In the genomic region with DNA sequence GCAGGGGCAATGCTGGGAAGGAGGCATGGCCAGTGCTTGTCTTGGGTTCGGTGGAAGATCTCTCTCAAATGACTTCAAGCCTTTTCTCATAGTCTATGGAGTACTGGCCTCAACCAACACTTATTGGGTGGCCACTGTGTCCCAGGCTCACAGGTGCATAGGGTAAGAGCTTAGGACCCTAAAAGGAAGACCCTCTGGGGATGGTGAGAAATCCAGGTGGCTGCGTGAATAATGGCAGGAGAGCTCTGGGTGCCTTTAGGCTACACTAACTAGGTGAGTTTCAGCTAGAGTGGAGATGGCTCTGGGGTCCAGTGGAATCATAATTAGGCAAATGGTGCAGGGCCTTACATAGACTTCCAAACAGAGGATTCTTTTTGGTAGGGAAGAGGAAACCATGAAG, we compare ENCODE assay signal across 28 cellular contexts.
"Had no signal": no experiment of that assay in that cellular context is flagged by ENCODE, and none has a peak within 500 bp of the region (broad histone marks: within the 10 kb centered on the region; RNA-seq: fewer than 3 reads in every experiment).

No MANE protein-coding gene starts in this region.

- H3K4me3 Mint-ChIP-seq: activated CD4-positive, alpha-beta memory T cell treated with anti-CD3 and anti-CD28 coated beads, Interleukin-2, amount 10 ng/mL, durations not matched to agents 7 days and 5 days; activated CD4-positive, alpha-beta T cell treated with anti-CD3 and anti-CD28 coated beads, Interleukin-2, amount 10 ng/mL, durations not matched to agents 7 days and 5 days; activated T-cell treated with anti-CD3 and anti-CD28 coated beads, Interleukin-2, amount 50 U/mL, for 4 hours; activated T-helper 17 cell treated with anti-CD3 and anti-CD28 coated beads, Interleukin-2, amount 50 U/mL, for 72 hours; dendritic cell treated with granulocyte-macrophage colony-stimulating factor and Interleukin-4, amounts not matched to agents 40 ng/mL and 50 ng/mL, for 4 days; endodermal cell; naive B cell; neural crest cell; WTC11 had no signal

- H3K4me1 Mint-ChIP-seq: activated CD4-positive, alpha-beta memory T cell treated with anti-CD3 and anti-CD28 coated beads, Interleukin-2, amount 10 ng/mL, durations not matched to agents 7 days and 5 days; activated CD4-positive, alpha-beta T cell treated with anti-CD3 and anti-CD28 coated beads, Interleukin-2, amount 10 ng/mL, durations not matched to agents 7 days and 5 days; activated T-helper 17 cell treated with anti-CD3 and anti-CD28 coated beads, Interleukin-2, amount 50 U/mL, for 72 hours; naive B cell had no signal

- H3K4me3 ChIP-seq: right atrium auricular region, spleen, tibial nerve, uterus had no signal

- H3K27me3 ChIP-seq: brain microvascular endothelial cell, right atrium auricular region, uterus had no signal

- H3K36me3 ChIP-seq: tibial nerve, uterus had no signal

- H3K9me3 Mint-ChIP-seq: activated CD4-positive, alpha-beta memory T cell treated with anti-CD3 and anti-CD28 coated beads, Interleukin-2, amount 10 ng/mL, durations not matched to agents 7 days and 5 days; activated CD4-positive, alpha-beta T cell treated with anti-CD3 and anti-CD28 coated beads, Interleukin-2, amount 10 ng/mL, durations not matched to agents 7 days and 5 days; activated naive CD4-positive, alpha-beta T cell treated with anti-CD3 and anti-CD28 coated beads, Interleukin-2, amount 50 U/mL, for 72 hours; activated T-cell treated with anti-CD3 and anti-CD28 coated beads, Interleukin-2, amount 50 U/mL, for 4 hours; activated T-helper 17 cell treated with anti-CD3 and anti-CD28 coated beads, Interleukin-2, amount 50 U/mL, for 72 hours; dendritic cell treated with granulocyte-macrophage colony-stimulating factor and Interleukin-4, amounts not matched to agents 40 ng/mL and 50 ng/mL, for 4 days; endodermal cell; naive B cell; neural crest cell; WTC11 had no signal

- H3K27ac Mint-ChIP-seq: activated CD4-positive, alpha-beta memory T cell treated with anti-CD3 and anti-CD28 coated beads, Interleukin-2, amount 10 ng/mL, durations not matched to agents 7 days and 5 days; activated CD4-positive, alpha-beta T cell treated with anti-CD3 and anti-CD28 coated beads, Interleukin-2, amount 10 ng/mL, durations not matched to agents 7 days and 5 days; activated naive CD4-positive, alpha-beta T cell treated with anti-CD3 and anti-CD28 coated beads, Interleukin-2, amount 50 U/mL, for 72 hours; activated T-helper 17 cell treated with anti-CD3 and anti-CD28 coated beads, Interleukin-2, amount 50 U/mL, for 72 hours; dendritic cell treated with granulocyte-macrophage colony-stimulating factor and Interleukin-4, amounts not matched to agents 40 ng/mL and 50 ng/mL, for 4 days; endodermal cell; naive B cell had no signal

- ATAC-seq: activated naive CD4-positive, alpha-beta T cell treated with anti-CD3 and anti-CD28 coated beads, Interleukin-2, amount 50 U/mL, for 72 hours; activated T-cell treated with anti-CD3 and anti-CD28 coated beads, Interleukin-2, amount 50 U/mL, for 4 hours; activated T-helper 17 cell treated with anti-CD3 and anti-CD28 coated beads, Interleukin-2, amount 50 U/mL, for 72 hours; esophagus mucosa; left cardiac atrium; left ventricle myocardium superior; WTC11 had no signal

- H3K36me3 Mint-ChIP-seq: naive B cell had no signal

- DNase-seq: activated CD4-positive, alpha-beta memory T cell treated with anti-CD3 and anti-CD28 coated beads, Interleukin-2, amount 10 ng/mL, durations not matched to agents 7 days and 5 days; activated CD4-positive, alpha-beta T cell treated with anti-CD3 and anti-CD28 coated beads for 1 hour; activated CD4-positive, alpha-beta T cell treated with anti-CD3 and anti-CD28 coated beads, Interleukin-2, amount 10 ng/mL, durations not matched to agents 7 days and 5 days; activated gamma-delta T cell treated with Interleukin-2 at 50 U/mL for 16 hours; activated T-cell treated with anti-CD3 and anti-CD28 coated beads, Interleukin-2, amount 50 U/mL, for 4 hours; aorta; brain microvascular endothelial cell; caudate nucleus; endodermal cell; foreskin fibroblast; head of caudate nucleus; hippocampal formation; left cardiac atrium; left ventricle myocardium superior; naive B cell; occipital lobe; stimulated activated naive CD4-positive, alpha-beta T cell treated with Interleukin-2 at 50 U/mL for 16 hours; T-helper 2 cell; uterus had no signal

- H3K27ac ChIP-seq: brain microvascular endothelial cell, tibial nerve, uterus had no signal

- H3K9me3 ChIP-seq: right atrium auricular region, spleen, tibial nerve, uterus had no signal
